In genomic region chr18:8799593-8799992, GRCh38 we compare ENCODE assay signal across 14 cellular contexts.
A peak's percentile ranks its signal among the peaks of the same experiment; 100 is the strongest.
DNase-seq lines count a peak whose midpoint lies in the region; ATAC-seq and TF ChIP-seq lines count a peak whose summit lies in the region.
"Had no signal": no experiment of that assay in that cellular context is flagged by ENCODE, and none has a peak within 500 bp of the region (broad histone marks: within the 10 kb centered on the region; RNA-seq: fewer than 3 reads in every experiment).

No MANE protein-coding gene starts in this region.

- H3K36me3 ChIP-seq in GM23338 (ENCODE audit: insufficient read depth) (no peaks in the 10 kb centered on the region), adipocyte (ENCODE audit: control insufficient read depth, insufficient read depth, low read length, severe bottlenecking) (peaks cover 4% of the 10 kb centered on the region), mesenchymal stem cell (ENCODE audit: control insufficient read depth in 1 of 2, insufficient read depth in 2 of 2, low read depth in 1 of 2, low read length in 2 of 2) (peaks cover 12 to 90% of the 10 kb centered on the region in 2 experiments), stomach (peaks cover 0 to 18% (median 0%) of the 10 kb centered on the region in 4 donors)
- H3K36me3 ChIP-seq: left lung had no signal

- TF ChIP-seq CTCF in GM23338 (conservative IDR thresholded peaks at IDR 0.05; ENCODE audit: low read depth in 2 of 2) = no peak
- TF ChIP-seq CTCF in stomach (IDR thresholded peaks at IDR 0.05) = no peak

- H3K4me1 Mint-ChIP-seq in GM23338 = peaks cover 65% of the 10 kb centered on the region

- H3K27me3 ChIP-seq in GM23338 (ENCODE audit: insufficient read depth) = no peaks in the 10 kb centered on the region
- no peaks in the 10 kb centered on the region for H3K27me3 ChIP-seq in adipocyte (replicated peaks; ENCODE audit: control insufficient read depth, insufficient read depth, low read length)
- H3K27me3 ChIP-seq in mesenchymal stem cell (ENCODE audit: control insufficient read depth in 1 of 2, insufficient read depth in 1 of 2, low read length in 2 of 2) = no peaks in the 10 kb centered on the region
- H3K27me3 ChIP-seq in stomach = no peaks in the 10 kb centered on the region
- H3K27me3 ChIP-seq: left lung had no signal

- 61% methylated on average over 13 of the region's 13 CpGs for WGBS in mesenchymal stem cell
- 65 to 87% (median 79%) methylated on average over 13 of the region's 13 CpGs for WGBS in stomach, 5 donors

- H3K18ac ChIP-seq in mesenchymal stem cell (ENCODE audit: low read depth in 1 of 2, low read length in 2 of 2) = peak overlapping the region; percentile 65 to 92

- peak overlapping the region; percentile 35 for H3K9ac ChIP-seq in adipocyte (ENCODE audit: low read length)
- H3K9ac ChIP-seq in mesenchymal stem cell (ENCODE audit: low read length) = peak overlapping the region; percentile 46

- H3K9me2 ChIP-seq in GM23338 (ENCODE audit: insufficient read depth) = no peaks in the 10 kb centered on the region

- intact Hi-C loops in stomach (cut with DNase I; ENCODE audit: low total_unique reads) = no loop called here

- H3K79me2 ChIP-seq in GM23338 (replicated peaks; ENCODE audit: insufficient read depth) = no peaks in the 10 kb centered on the region

- H4K91ac ChIP-seq in mesenchymal stem cell (ENCODE audit: low read length) = peak overlapping the region; percentile 88

- no peak overlapping the region for H3K23ac ChIP-seq in mesenchymal stem cell (ENCODE audit: low read length in 2 of 2)

- H3K4me2 ChIP-seq in GM23338 = no peak overlapping the region
- no peak overlapping the region for H3K4me2 ChIP-seq in mesenchymal stem cell (ENCODE audit: low read length, poor library complexity, severe bottlenecking)

- peak overlapping the region; percentile 34 to 94 for H2BK12ac ChIP-seq in mesenchymal stem cell (ENCODE audit: low read length in 2 of 2)

- no peak for TF ChIP-seq EP300 in stomach (IDR thresholded peaks at IDR 0.05)

- H2BK120ac ChIP-seq in mesenchymal stem cell (ENCODE audit: low read depth, low read length) = peak overlapping the region; percentile 83

- peaks cover 23% of the 10 kb centered on the region; the same call in 1 of the 3 replicates for H3K36me3 Mint-ChIP-seq in GM23338 (ENCODE audit: low read depth)
- H3K36me3 Mint-ChIP-seq: CD4-positive, CD25-positive, alpha-beta regulatory T cell had no signal

- TF ChIP-seq POLR2A in stomach (IDR thresholded peaks at IDR 0.05) = no peak

- no peak overlapping the region for H3K4me3 Mint-ChIP-seq in GM23338
- H3K4me3 Mint-ChIP-seq: activated CD8-positive, alpha-beta T cell treated with anti-CD3 and anti-CD28 coated beads, Interleukin-2, amount 10 ng/mL, durations not matched to agents 7 days and 5 days; CD4-positive, CD25-positive, alpha-beta regulatory T cell; neural crest cell had no signal

- peaks cover 4% of the 10 kb centered on the region for H3K79me1 ChIP-seq in mesenchymal stem cell (replicated peaks; ENCODE audit: low read length, poor library complexity, severe bottlenecking)

- peak overlapping the region; percentile 95; the same call in 1 of the 2 replicates for H3K27ac Mint-ChIP-seq in GM23338
- H3K27ac Mint-ChIP-seq: activated CD8-positive, alpha-beta T cell treated with anti-CD3 and anti-CD28 coated beads, Interleukin-2, amount 10 ng/mL, durations not matched to agents 7 days and 5 days; activated T-helper 2 cell treated with anti-CD3 and anti-CD28 coated beads, Interferon-gamma antibody, Interleukin-2, Interleukin-4, amounts not matched to agents 10 μg/mL and 5 μg/mL and 100 μg/mL, durations not matched to agents 14 hours and 24 hours and 36 hours; CD4-positive, CD25-positive, alpha-beta regulatory T cell had no signal

- H3K9me3 Mint-ChIP-seq in GM23338 = no peaks in the 10 kb centered on the region
- H3K9me3 Mint-ChIP-seq: activated T-helper 2 cell treated with anti-CD3 and anti-CD28 coated beads, Interferon-gamma antibody, Interleukin-2, Interleukin-4, amounts not matched to agents 10 μg/mL and 5 μg/mL and 100 μg/mL, durations not matched to agents 14 hours and 24 hours and 36 hours; CD4-positive, CD25-positive, alpha-beta regulatory T cell; neural crest cell had no signal

- H2AK5ac ChIP-seq in mesenchymal stem cell (ENCODE audit: low read length, severe bottlenecking) = peak overlapping the region; percentile 97

- peak overlapping the region; percentile 90 for H2BK5ac ChIP-seq in mesenchymal stem cell (ENCODE audit: low read depth, low read length, poor library complexity, severe bottlenecking)

- no peaks in the 10 kb centered on the region for H4K20me1 ChIP-seq in GM23338 (replicated peaks; ENCODE audit: insufficient read depth)

- DNase-seq in GM23338 (ENCODE audit: low spot score) = no peak
- peak; percentile 27 for DNase-seq in adipocyte (ENCODE audit: low read depth)
- DNase-seq in mesenchymal stem cell = no peak
- DNase-seq in stomach = no peak
- no peak for DNase-seq in middle frontal gyrus (ENCODE audit: extremely low spot score, low spot score)
- DNase-seq in effector CD8-positive, alpha-beta T cell (lab: John Stamatoyannopoulos, UW) = no peak
- DNase-seq in activated CD8-positive, alpha-beta memory T cell treated with anti-CD3 and anti-CD28 coated beads, Interleukin-2, amount 50 U/mL, for 4 hours = no peak
- DNase-seq: activated CD8-positive, alpha-beta T cell treated with anti-CD3 and anti-CD28 coated beads, Interleukin-2, amount 10 ng/mL, durations not matched to agents 7 days and 5 days; CD4-positive, CD25-positive, alpha-beta regulatory T cell; cortex of kidney; left lung had no signal

- H3K14ac ChIP-seq in mesenchymal stem cell (ENCODE audit: low read length in 2 of 2) = no peak overlapping the region

- peak overlapping the region; percentile 58 for H4K8ac ChIP-seq in mesenchymal stem cell (ENCODE audit: low read length)

- no peaks in the 10 kb centered on the region for H3F3A ChIP-seq in GM23338 (replicated peaks; ENCODE audit: low read depth)

- H2AFZ ChIP-seq in GM23338 = no peak overlapping the region
- no peak overlapping the region for H2AFZ ChIP-seq in mesenchymal stem cell (ENCODE audit: low read depth, low read length)

- H3K4ac ChIP-seq in mesenchymal stem cell (ENCODE audit: low read depth in 1 of 2, low read length in 2 of 2) = peak overlapping the region; percentile 56 to 58

- peaks cover 2% of the 10 kb centered on the region for H3K27me3 Mint-ChIP-seq in GM23338 (ENCODE audit: insufficient read depth, low read depth, poor library complexity)

- peak overlapping the region; percentile 73 for H2BK15ac ChIP-seq in mesenchymal stem cell (ENCODE audit: low read depth, poor library complexity, severe bottlenecking)

- H3K27ac ChIP-seq in GM23338 (ENCODE audit: low read depth) (peak overlapping the region; percentile 84), mesenchymal stem cell (ENCODE audit: low read length, poor library complexity, severe bottlenecking) (peak overlapping the region; percentile 99), stomach (peak overlapping the region; percentile 9 to 89 (median 75))
- H3K27ac ChIP-seq: left lung had no signal

- H3K4me1 ChIP-seq in GM23338 (ENCODE audit: insufficient read depth) (peaks cover 39% of the 10 kb centered on the region), adipocyte (ENCODE audit: control insufficient read depth, insufficient read depth, low read length) (peaks cover 53% of the 10 kb centered on the region), mesenchymal stem cell (ENCODE audit: control insufficient read depth, insufficient read depth, low read depth, low read length) (peaks cover 36% of the 10 kb centered on the region), stomach (peaks cover 13 to 84% (median 42%) of the 10 kb centered on the region in 4 donors)
- H3K4me1 ChIP-seq: left lung had no signal

- no peaks in the 10 kb centered on the region for H3K9me3 ChIP-seq in adipocyte (ENCODE audit: control insufficient read depth, low read length)
- no peaks in the 10 kb centered on the region for H3K9me3 ChIP-seq in mesenchymal stem cell (ENCODE audit: control insufficient read depth, low read length)
- H3K9me3 ChIP-seq in stomach = no peaks in the 10 kb centered on the region
- H3K9me3 ChIP-seq: left lung had no signal

- no peak for ATAC-seq in GM23338
- ATAC-seq in HG02571 (IDR thresholded peaks at IDR 0.05; ENCODE audit: unreplicated experiment) = no peak
- ATAC-seq: activated CD8-positive, alpha-beta T cell treated with anti-CD3 and anti-CD28 coated beads, Interleukin-2, amount 10 ng/mL, durations not matched to agents 7 days and 5 days had no signal

- H3K4me3 ChIP-seq in GM23338 = no peak overlapping the region
- peak overlapping the region; percentile 14 for H3K4me3 ChIP-seq in adipocyte (ENCODE audit: low read length)
- peak overlapping the region in 1 of 2 experiments; percentile 14 for H3K4me3 ChIP-seq in mesenchymal stem cell (ENCODE audit: insufficient read depth in 1 of 2, low read depth in 1 of 2, low read length in 2 of 2)
- no peak overlapping the region for H3K4me3 ChIP-seq in stomach
- H3K4me3 ChIP-seq: left lung had no signal

TF ChIP-seq in GM23338, 12 proteins besides CTCF, POLR2A, EP300 and RAD21 (continues in another document):
- TF ChIP-seq STAT1 (IDR thresholded peaks at IDR 0.05; ENCODE audit: unreplicated experiment) (no peak), ZNF114 (CRISPR knock-in tag; IDR thresholded peaks at IDR 0.05) (no peak)
